In the genomic region with DNA sequence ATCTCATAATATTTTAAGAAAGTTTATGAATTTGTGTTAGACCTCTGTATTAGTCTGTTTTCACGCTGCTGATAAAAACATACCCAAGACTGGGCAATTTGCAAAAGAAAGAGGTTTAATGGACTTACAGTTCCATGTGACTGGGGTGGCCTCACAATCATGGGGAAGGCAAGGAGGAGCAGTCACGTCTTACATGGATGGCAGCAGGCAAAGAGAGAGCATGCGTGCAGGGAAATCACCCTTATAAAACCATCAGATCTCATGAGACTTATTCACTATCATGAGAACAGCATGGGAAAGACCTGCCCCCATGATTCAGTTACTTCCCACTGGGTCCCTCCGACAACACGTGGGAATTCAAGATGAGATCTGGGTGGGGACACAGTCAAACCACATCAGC, we compare ENCODE assay signal across 10 cellular contexts. TPM values are rescaled to one million over a fixed set of nuclear protein-coding genes. Genes with fewer than 3 reads are reported as not detected.
"Had no signal": no experiment of that assay in that cellular context is flagged by ENCODE, and none has a peak within 500 bp of the region (broad histone marks: within the 10 kb centered on the region; RNA-seq: fewer than 3 reads in every experiment).

No MANE protein-coding gene starts in this region.

RNA-seq across cellular contexts. Expression of gene ADGRG4, which starts 14.4 kb away (rescaled TPM):
- total RNA-seq: OCI-LY7, PC-3, PC-9, Right ventricle myocardium inferior, Right ventricle myocardium superior, RPMI7951, SJCRH30, SJSA1, SK-MEL-5 had no signal
- polyA plus RNA-seq: SK-N-SH had no signal
